Comparison of ENCODE assay signal across 21 cellular contexts in the genomic region with DNA sequence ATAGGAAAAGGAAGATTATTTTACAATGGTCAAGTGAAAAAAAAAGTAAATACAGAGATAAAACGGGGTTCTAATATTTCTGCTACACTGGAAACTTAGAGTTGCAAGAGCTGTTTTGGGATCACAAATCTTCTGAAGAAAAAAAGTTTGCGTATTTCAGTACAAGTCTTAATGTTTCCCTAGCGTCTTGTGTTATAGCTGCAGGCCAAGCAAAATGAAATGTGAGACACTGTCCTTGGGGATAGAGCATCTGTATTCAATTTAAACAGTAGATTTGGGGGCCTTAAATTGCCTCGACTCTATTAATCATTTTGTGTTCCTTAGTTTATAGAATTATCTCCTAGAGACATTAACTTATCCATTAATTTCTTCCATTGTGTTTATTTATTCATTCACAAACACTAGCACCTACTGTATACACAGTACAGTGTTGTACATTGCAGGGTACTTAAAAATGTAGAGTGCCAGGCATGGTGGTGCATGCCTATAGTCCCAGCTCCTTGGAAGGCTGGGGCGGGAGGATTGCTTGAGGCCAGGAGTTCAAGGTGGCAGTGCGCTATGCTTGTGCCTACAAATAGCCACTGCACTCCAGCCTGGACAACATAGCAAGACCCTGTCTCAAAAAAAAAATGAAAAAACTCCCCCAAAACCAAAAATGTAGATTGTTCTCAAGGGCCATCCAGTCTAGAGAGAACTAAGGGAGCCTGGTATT. TPM values are rescaled to one million over a fixed set of nuclear protein-coding genes. Genes with fewer than 3 reads are reported as not detected.
DNase-seq lines count a peak whose midpoint lies in the region; ATAC-seq and TF ChIP-seq lines count a peak whose summit lies in the region.
"Had no signal": no experiment of that assay in that cellular context is flagged by ENCODE, and none has a peak within 500 bp of the region (broad histone marks: within the 10 kb centered on the region; RNA-seq: fewer than 3 reads in every experiment).

No MANE protein-coding gene starts in this region.

- H3K9me3 Mint-ChIP-seq in dendritic cell treated with granulocyte-macrophage colony-stimulating factor and Interleukin-4, amounts not matched to agents 40 ng/mL and 50 ng/mL, for 4 days = no peaks in the 10 kb centered on the region
- H3K9me3 Mint-ChIP-seq in glutamatergic neuron (ENCODE audit: unreplicated experiment) = no peaks in the 10 kb centered on the region
- peaks cover 4% of the 10 kb centered on the region for H3K9me3 Mint-ChIP-seq in activated T-helper 1 cell treated with anti-CD3 and anti-CD28 coated beads, Interleukin-12 subunit alpha, Interleukin-12 subunit beta, Interleukin-2, Interleukin-4 antibody, amounts not matched to agents 30 ng/mL and 10 ng/mL and 1 ng/mL, durations not matched to agents 14 hours and 24 hours and 36 hours
- H3K9me3 Mint-ChIP-seq: CD8-positive, alpha-beta memory T cell; HFFc6 had no signal

- H3K27ac ChIP-seq in HEK293 (ENCODE audit: extremely low read depth, low read depth, low read length) = no peak overlapping the region
- H3K27ac ChIP-seq: C4-2B, KMS-11 had no signal

- H3K4me3 Mint-ChIP-seq in dendritic cell treated with granulocyte-macrophage colony-stimulating factor and Interleukin-4, amounts not matched to agents 40 ng/mL and 50 ng/mL, for 4 days = no peak overlapping the region
- no peak overlapping the region for H3K4me3 Mint-ChIP-seq in glutamatergic neuron (ENCODE audit: unreplicated experiment)
- no peak overlapping the region for H3K4me3 Mint-ChIP-seq in activated T-helper 1 cell treated with anti-CD3 and anti-CD28 coated beads, Interleukin-12 subunit alpha, Interleukin-12 subunit beta, Interleukin-2, Interleukin-4 antibody, amounts not matched to agents 30 ng/mL and 10 ng/mL and 1 ng/mL, durations not matched to agents 14 hours and 24 hours and 36 hours
- H3K4me3 Mint-ChIP-seq: CD8-positive, alpha-beta memory T cell; HFFc6 had no signal

- DNase-seq in glutamatergic neuron (no peak), sciatic nerve (ENCODE audit: low spot score) (no peak), hippocampal formation (lab: John Stamatoyannopoulos, UW) (no peak)
- DNase-seq in activated T-helper 1 cell treated with anti-CD3 and anti-CD28 coated beads, Interleukin-12 subunit alpha, Interleukin-12 subunit beta, Interleukin-2, Interleukin-4 antibody, amounts not matched to agents 30 ng/mL and 10 ng/mL and 1 ng/mL, durations not matched to agents 14 hours and 24 hours and 36 hours (ENCODE audit: low spot score) = no peak
- DNase-seq: CD8-positive, alpha-beta memory T cell; GDM1; HFFc6; MV-4-11; NCI-H1105 treated with DMSO at 0.1 percent for 48 hours; NCI-H2081; NCI-H2171; NCI-H345; NCI-H524; NCI-H774; SIG-M5 had no signal

- H3K4me1 Mint-ChIP-seq in dendritic cell treated with granulocyte-macrophage colony-stimulating factor and Interleukin-4, amounts not matched to agents 40 ng/mL and 50 ng/mL, for 4 days (ENCODE audit: low read depth) = peaks cover 35% of the 10 kb centered on the region
- peaks cover 8% of the 10 kb centered on the region for H3K4me1 Mint-ChIP-seq in glutamatergic neuron (ENCODE audit: low read depth, unreplicated experiment)
- peaks cover 9% of the 10 kb centered on the region for H3K4me1 Mint-ChIP-seq in activated T-helper 1 cell treated with anti-CD3 and anti-CD28 coated beads, Interleukin-12 subunit alpha, Interleukin-12 subunit beta, Interleukin-2, Interleukin-4 antibody, amounts not matched to agents 30 ng/mL and 10 ng/mL and 1 ng/mL, durations not matched to agents 14 hours and 24 hours and 36 hours (ENCODE audit: low read depth)

- H3K9me3 ChIP-seq in HEK293 (ENCODE audit: control insufficient read depth, insufficient read depth, low read depth, low read length) = 0 out of 2 replicates have a peak, but pooled peaks cover 3% of the 10 kb centered on the region

- no peak for TF ChIP-seq CTCF in HEK293 (tag by site-specific recombination; IDR thresholded peaks at IDR 0.05)
- TF ChIP-seq CTCF in glutamatergic neuron (IDR thresholded peaks at IDR 0.05; ENCODE audit: partially characterized antibody, unreplicated experiment) = no peak

- ATAC-seq in sciatic nerve (peak; percentile 70), HG03460 (IDR thresholded peaks at IDR 0.05; ENCODE audit: unreplicated experiment) (no peak)
- ATAC-seq: Panc1 had no signal

- intact Hi-C loops in dendritic cell treated with granulocyte-macrophage colony-stimulating factor and Interleukin-4, amounts not matched to agents 40 ng/mL and 50 ng/mL, for 4 days (cut with micrococcal nuclease) = no loop called here
- intact Hi-C loops in sciatic nerve (cut with DNase I) = no loop called here
- intact Hi-C loops in activated T-helper 1 cell treated with anti-CD3 and anti-CD28 coated beads, Interleukin-12 subunit alpha, Interleukin-12 subunit beta, Interleukin-2, Interleukin-4 antibody, amounts not matched to agents 30 ng/mL and 10 ng/mL and 1 ng/mL, durations not matched to agents 14 hours and 24 hours and 36 hours (cut with micrococcal nuclease) = no loop called here

- POLR2A ChIA-PET in HEK293 (lab: Yijun Ruan, JAX) = interaction anchor here (0.7 to 0.8 kb wide), 2 partner anchors 9 to 40 kb away, joined by 3 read pairs; no protein-coding TSS in a partner anchor

- no peaks in the 10 kb centered on the region for H3K4me1 ChIP-seq in HEK293 (ENCODE audit: control insufficient read depth, insufficient read depth, low read length)

- H3K36me3 ChIP-seq in HEK293 (ENCODE audit: control insufficient read depth in 2 of 2, insufficient read depth in 1 of 2, low read length in 2 of 2) = no peaks in the 10 kb centered on the region

- H3K36me3 Mint-ChIP-seq in dendritic cell treated with granulocyte-macrophage colony-stimulating factor and Interleukin-4, amounts not matched to agents 40 ng/mL and 50 ng/mL, for 4 days (ENCODE audit: low read depth) = peaks cover 22% of the 10 kb centered on the region
- H3K36me3 Mint-ChIP-seq in glutamatergic neuron (ENCODE audit: unreplicated experiment) = peaks cover 4% of the 10 kb centered on the region
- peaks cover 8% of the 10 kb centered on the region for H3K36me3 Mint-ChIP-seq in activated T-helper 1 cell treated with anti-CD3 and anti-CD28 coated beads, Interleukin-12 subunit alpha, Interleukin-12 subunit beta, Interleukin-2, Interleukin-4 antibody, amounts not matched to agents 30 ng/mL and 10 ng/mL and 1 ng/mL, durations not matched to agents 14 hours and 24 hours and 36 hours (ENCODE audit: low read depth)

- H3K27me3 Mint-ChIP-seq in dendritic cell treated with granulocyte-macrophage colony-stimulating factor and Interleukin-4, amounts not matched to agents 40 ng/mL and 50 ng/mL, for 4 days = no peaks in the 10 kb centered on the region
- no peaks in the 10 kb centered on the region for H3K27me3 Mint-ChIP-seq in glutamatergic neuron (ENCODE audit: unreplicated experiment)
- H3K27me3 Mint-ChIP-seq in activated T-helper 1 cell treated with anti-CD3 and anti-CD28 coated beads, Interleukin-12 subunit alpha, Interleukin-12 subunit beta, Interleukin-2, Interleukin-4 antibody, amounts not matched to agents 30 ng/mL and 10 ng/mL and 1 ng/mL, durations not matched to agents 14 hours and 24 hours and 36 hours (ENCODE audit: insufficient read depth) = peaks cover 1% of the 10 kb centered on the region

- no peak overlapping the region for H3K4me3 ChIP-seq in HEK293 (ENCODE audit: low read depth, low read length)

- peak overlapping the region; percentile 1 for H3K27ac Mint-ChIP-seq in dendritic cell treated with granulocyte-macrophage colony-stimulating factor and Interleukin-4, amounts not matched to agents 40 ng/mL and 50 ng/mL, for 4 days
- H3K27ac Mint-ChIP-seq in glutamatergic neuron (ENCODE audit: unreplicated experiment) = peak overlapping the region; percentile 15
- no peak overlapping the region for H3K27ac Mint-ChIP-seq in activated T-helper 1 cell treated with anti-CD3 and anti-CD28 coated beads, Interleukin-12 subunit alpha, Interleukin-12 subunit beta, Interleukin-2, Interleukin-4 antibody, amounts not matched to agents 30 ng/mL and 10 ng/mL and 1 ng/mL, durations not matched to agents 14 hours and 24 hours and 36 hours
- H3K27ac Mint-ChIP-seq: HFFc6 had no signal

- CTCF ChIA-PET in HEK293 (lab: Yijun Ruan, JAX) = interaction anchor here (0.5 to 1.1 kb wide), 2 partner anchors 172 to 588 kb away, joined by 3 to 4 read pairs; no protein-coding TSS in a partner anchor

TF ChIP-seq in HEK293, 187 proteins besides CTCF, POLR2A, EP300 and RAD21:
- TF ChIP-seq BCL11A (tag by site-specific recombination; IDR thresholded peaks at IDR 0.05; ENCODE audit: low read depth) (no peak), HOXC10 (CRISPR knock-in tag; IDR thresholded peaks at IDR 0.05) (no peak), ZNF121 (tag by site-specific recombination; IDR thresholded peaks at IDR 0.05) (peak; percentile 81), ZNF549 (tag by site-specific recombination; IDR thresholded peaks at IDR 0.05) (no peak), REPIN1 (tag by site-specific recombination; IDR thresholded peaks at IDR 0.05; ENCODE audit: low read depth) (no peak), ZNF792 (tag by site-specific recombination; IDR thresholded peaks at IDR 0.05) (peak; percentile 65; the same call in 1 of the 2 replicates), ZNF664 (tag by site-specific recombination; IDR thresholded peaks at IDR 0.05) (no peak)
- TF ChIP-seq, protein P1, sequence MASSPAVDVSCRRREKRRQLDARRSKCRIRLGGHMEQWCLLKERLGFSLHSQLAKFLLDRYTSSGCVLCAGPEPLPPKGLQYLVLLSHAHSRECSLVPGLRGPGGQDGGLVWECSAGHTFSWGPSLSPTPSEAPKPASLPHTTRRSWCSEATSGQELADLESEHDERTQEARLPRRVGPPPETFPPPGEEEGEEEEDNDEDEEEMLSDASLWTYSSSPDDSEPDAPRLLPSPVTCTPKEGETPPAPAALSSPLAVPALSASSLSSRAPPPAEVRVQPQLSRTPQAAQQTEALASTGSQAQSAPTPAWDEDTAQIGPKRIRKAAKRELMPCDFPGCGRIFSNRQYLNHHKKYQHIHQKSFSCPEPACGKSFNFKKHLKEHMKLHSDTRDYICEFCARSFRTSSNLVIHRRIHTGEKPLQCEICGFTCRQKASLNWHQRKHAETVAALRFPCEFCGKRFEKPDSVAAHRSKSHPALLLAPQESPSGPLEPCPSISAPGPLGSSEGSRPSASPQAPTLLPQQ (tag by site-specific recombination; IDR thresholded peaks at IDR 0.05) = no peak
TF ChIP-seq in HEK293: peak in this region for 2.

RNA-seq across cellular contexts. Expression of gene DISC1, which starts 7.9 kb away (rescaled TPM):
- total RNA-seq in glutamatergic neuron (ENCODE audit: unreplicated experiment) (9.1 TPM), sciatic nerve (34.5 TPM)
- 3.3 and 3.4 TPM in 2 replicates for total RNA-seq in activated T-helper 1 cell treated with anti-CD3 and anti-CD28 coated beads, Interleukin-12 subunit alpha, Interleukin-12 subunit beta, Interleukin-2, Interleukin-4 antibody, amounts not matched to agents 30 ng/mL and 10 ng/mL and 1 ng/mL, durations not matched to agents 14 hours and 24 hours and 36 hours
